Comparison of ENCODE assay signal across 8 cellular contexts in the genomic region with DNA sequence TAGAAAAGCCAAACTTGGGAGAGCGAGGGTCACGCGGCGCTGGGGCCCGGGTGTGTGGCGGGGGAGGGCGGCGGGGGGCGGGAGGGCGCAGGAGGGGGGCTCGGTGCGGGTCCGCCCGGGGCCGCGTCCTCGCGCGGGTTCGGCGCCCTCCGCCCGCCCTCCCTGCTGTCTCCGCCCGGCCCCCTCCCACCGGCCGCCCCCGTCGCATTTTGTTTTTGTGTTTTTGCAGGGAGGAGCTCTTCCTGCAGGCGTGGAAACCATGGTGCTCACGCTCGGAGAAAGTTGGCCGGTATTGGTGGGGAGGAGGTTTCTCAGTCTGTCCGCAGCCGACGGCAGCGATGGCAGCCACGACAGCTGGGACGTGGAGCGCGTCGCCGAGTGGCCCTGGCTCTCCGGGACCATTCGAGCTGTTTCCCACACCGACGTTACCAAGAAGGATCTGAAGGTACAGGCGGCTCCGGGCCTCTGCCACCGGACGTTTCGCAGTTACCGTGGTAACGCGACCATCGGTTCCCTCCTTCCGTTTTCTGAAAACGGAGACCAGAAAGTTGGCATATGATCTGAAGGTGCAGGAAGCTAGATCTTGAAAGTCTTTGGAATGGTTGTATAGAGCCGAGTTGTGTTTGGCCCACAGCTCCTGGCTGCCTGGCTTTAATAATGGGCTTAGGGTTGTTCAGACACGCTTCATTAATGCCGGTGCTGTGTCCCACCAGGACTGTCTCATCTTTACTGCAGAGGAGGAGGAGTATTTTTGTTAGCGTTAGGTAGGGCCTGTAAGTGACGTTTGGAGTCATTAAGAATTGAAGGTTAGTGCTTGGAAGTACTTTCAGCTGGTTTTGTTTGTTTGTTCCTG. TPM values are rescaled to one million over a fixed set of nuclear protein-coding genes. Genes with fewer than 3 reads are reported as not detected.
DNase-seq lines count a peak whose midpoint lies in the region; ATAC-seq and TF ChIP-seq lines count a peak whose summit lies in the region.

No MANE protein-coding gene starts in this region.

- H3K4me3 ChIP-seq in ACC112 (ENCODE audit: low read depth, low read length) (peak overlapping the region; percentile 84), SK-N-SH (ENCODE audit: low read depth in 2 of 2, low read length in 1 of 2) (peak overlapping the region; percentile 80 to 87), ovary (peak overlapping the region; percentile 68), thyroid gland (replicated peaks in 1 of 3) (peak overlapping the region; percentile 85 to 87 (median 86))

- ATAC-seq in GM18858 (IDR thresholded peaks at IDR 0.05; ENCODE audit: unreplicated experiment) = peak; percentile 4
- ATAC-seq in HG03565 (IDR thresholded peaks at IDR 0.05; ENCODE audit: unreplicated experiment) = peak; percentile 4
- ATAC-seq in activated naive CD4-positive, alpha-beta T cell treated with anti-CD3 and anti-CD28 coated beads, Interleukin-2, amount 50 U/mL, for 72 hours = peak; percentile 11

- H2AFZ ChIP-seq in ACC112 (ENCODE audit: low read length, unreplicated experiment) = peak overlapping the region; percentile 73
- H2AFZ ChIP-seq in SK-N-SH (ENCODE audit: low read depth) = no peak overlapping the region

- WGBS in SK-N-SH (ENCODE audit: low lambda C conversion rate) = 1% methylated on average over 11 of the region's 63 CpGs
- WGBS in ovary, 3 donors = 0 to 1% (median 0%) methylated on average over 40 to 63 of the region's 63 CpGs
- 0% methylated on average over 11 to 32 of the region's 63 CpGs for WGBS in thyroid gland, 2 donors

- DNase-seq in SK-N-SH (peak; percentile 76), glutamatergic neuron (peak; percentile 57), ovary (peak; percentile 50 to 72 (median 65)), thyroid gland (peak; percentile 58 to 61)
- DNase-seq in activated naive CD4-positive, alpha-beta T cell treated with anti-CD3 and anti-CD28 coated beads, Interleukin-2, amount 50 U/mL, for 72 hours (ENCODE audit: low spot score in 2 of 2) = peak; percentile 59 to 73

- H3K27me3 ChIP-seq in ACC112 (ENCODE audit: insufficient read depth, low read length) = no peaks in the 10 kb centered on the region
- no peaks in the 10 kb centered on the region for H3K27me3 ChIP-seq in SK-N-SH (ENCODE audit: insufficient read depth)
- no peaks in the 10 kb centered on the region for H3K27me3 ChIP-seq in ovary
- no peaks in the 10 kb centered on the region for H3K27me3 ChIP-seq in thyroid gland

- H3K4me2 ChIP-seq in SK-N-SH = peak overlapping the region; percentile 86

- H3K27me3 Mint-ChIP-seq in glutamatergic neuron (ENCODE audit: unreplicated experiment) = peaks cover 9% of the 10 kb centered on the region

- H3K9me3 Mint-ChIP-seq in activated naive CD4-positive, alpha-beta T cell treated with anti-CD3 and anti-CD28 coated beads, Interleukin-2, amount 50 U/mL, for 72 hours = peaks cover 10 to 18% of the 10 kb centered on the region in 2 donors
- H3K9me3 Mint-ChIP-seq in glutamatergic neuron (ENCODE audit: unreplicated experiment) = peaks cover 20% of the 10 kb centered on the region

- H3K27ac ChIP-seq in ACC112 (ENCODE audit: low read depth, low read length) (peak overlapping the region; percentile 99), SK-N-SH (ENCODE audit: low read depth in 2 of 2, low read length in 1 of 2) (peak overlapping the region; percentile 91 to 100), ovary (peak overlapping the region; percentile 93 to 97), thyroid gland (peak overlapping the region; percentile 93 to 98 (median 94))

- H3K79me2 ChIP-seq in ACC112 (ENCODE audit: control insufficient read depth, insufficient read depth, low read length, unreplicated experiment) (peaks cover 52% of the 10 kb centered on the region), SK-N-SH (ENCODE audit: insufficient read depth) (peaks cover 52% of the 10 kb centered on the region)

- peaks cover 48% of the 10 kb centered on the region for H4K20me1 ChIP-seq in SK-N-SH (ENCODE audit: insufficient read depth)

- H3K36me3 Mint-ChIP-seq in activated naive CD4-positive, alpha-beta T cell treated with anti-CD3 and anti-CD28 coated beads, Interleukin-2, amount 50 U/mL, for 72 hours = peaks cover 34 to 54% of the 10 kb centered on the region in 2 donors
- peaks cover 28% of the 10 kb centered on the region for H3K36me3 Mint-ChIP-seq in glutamatergic neuron (ENCODE audit: unreplicated experiment)

- CTCF ChIA-PET in SK-N-SH (lab: Yijun Ruan, JAX) = no interaction called here

- POLR2A ChIA-PET in SK-N-SH (lab: Yijun Ruan, JAX) = interaction anchor here (0.6 to 2.3 kb wide), 4 partner anchors 26 to 220 kb away, joined by 3 to 8 read pairs (median 4); no protein-coding TSS in a partner anchor

- peaks cover 12% of the 10 kb centered on the region for H3F3A ChIP-seq in SK-N-SH (replicated peaks; ENCODE audit: insufficient read depth)

- H3K27ac Mint-ChIP-seq in activated naive CD4-positive, alpha-beta T cell treated with anti-CD3 and anti-CD28 coated beads, Interleukin-2, amount 50 U/mL, for 72 hours = peak overlapping the region; percentile 95 to 97
- peak overlapping the region; percentile 91 for H3K27ac Mint-ChIP-seq in glutamatergic neuron (ENCODE audit: unreplicated experiment)

- TF ChIP-seq CTCF in SK-N-SH (IDR thresholded peaks at IDR 0.05) (no peak), glutamatergic neuron (IDR thresholded peaks at IDR 0.05; ENCODE audit: partially characterized antibody, unreplicated experiment) (no peak), ovary (IDR thresholded peaks at IDR 0.05) (no peak), thyroid gland (IDR thresholded peaks at IDR 0.05) (no peak)

- TF ChIP-seq EP300 in SK-N-SH (IDR thresholded peaks at IDR 0.05; ENCODE audit: borderline replicate concordance in 1 of 2, low read depth in 1 of 2, low read length in 1 of 2) = no peak
- no peak for TF ChIP-seq EP300 in ovary (IDR thresholded peaks at IDR 0.05)

- peak overlapping the region; percentile 84 for H3K9ac ChIP-seq in SK-N-SH

- TF ChIP-seq POLR2A in ovary (IDR thresholded peaks at IDR 0.05) = no peak
- TF ChIP-seq POLR2A in thyroid gland (IDR thresholded peaks at IDR 0.05) = peak in 1 of 2 donors; percentile 23

- peaks cover 19% of the 10 kb centered on the region for H3K4me1 Mint-ChIP-seq in glutamatergic neuron (ENCODE audit: low read depth, unreplicated experiment)

- peaks cover 29% of the 10 kb centered on the region for H3K36me3 ChIP-seq in ACC112 (ENCODE audit: insufficient read depth, low read length)
- H3K36me3 ChIP-seq in SK-N-SH (replicated peaks in 1 of 2; ENCODE audit: control insufficient read depth in 1 of 2, insufficient read depth in 2 of 2, low read length in 1 of 2) = peaks cover 26 to 48% of the 10 kb centered on the region in 2 experiments
- no peaks in the 10 kb centered on the region for H3K36me3 ChIP-seq in ovary
- no peaks in the 10 kb centered on the region for H3K36me3 ChIP-seq in thyroid gland

- peaks cover 25% of the 10 kb centered on the region for H3K4me1 ChIP-seq in ACC112 (ENCODE audit: control insufficient read depth, insufficient read depth, low read length, unreplicated experiment)
- H3K4me1 ChIP-seq in SK-N-SH (ENCODE audit: control insufficient read depth in 1 of 2, insufficient read depth in 2 of 2, low read depth in 1 of 2, low read length in 1 of 2) = peaks cover 13 to 25% of the 10 kb centered on the region in 2 experiments; a peak in 3 of 4 replicates
- peaks cover 12% of the 10 kb centered on the region for H3K4me1 ChIP-seq in ovary (ENCODE audit: insufficient read depth)
- peaks cover 20 to 32% of the 10 kb centered on the region in 2 donors for H3K4me1 ChIP-seq in thyroid gland

- intact Hi-C loops in ovary (cut with DNase I) = loop anchor here in 3 of 4 donors (5.0 to 10.0 kb wide), 4 partner anchors 120 to 245 kb away; partner anchors contain the start of genes CHMP3 (in 3 of the 3), RNF103 (in 2 of the 3), IMMT (in 1 of the 3) and MRPL35 (in 1 of the 3)
- intact Hi-C loops in thyroid gland (cut with DNase I) = loop anchor here (10.0 kb wide), 1 partner anchor 247 kb away; the partner anchor contains the start of genes IMMT and MRPL35

- peak overlapping the region; percentile 99 for H3K4me3 Mint-ChIP-seq in glutamatergic neuron (ENCODE audit: unreplicated experiment)

- TF ChIP-seq RAD21 in SK-N-SH (IDR thresholded peaks at IDR 0.05; ENCODE audit: low read length) = no peak

- H3K9me2 ChIP-seq in SK-N-SH = no peaks in the 10 kb centered on the region

- H3K9me3 ChIP-seq in SK-N-SH = peaks cover 17% of the 10 kb centered on the region; the same call in 1 of the 2 replicates
- no peaks in the 10 kb centered on the region for H3K9me3 ChIP-seq in ovary
- H3K9me3 ChIP-seq in thyroid gland = peaks cover 3% of the 10 kb centered on the region

TF ChIP-seq in SK-N-SH, 30 proteins besides CTCF, POLR2A, EP300 and RAD21 (continues in another document):
- no peak for TF ChIP-seq GATA2 (CRISPR knock-in tag; IDR thresholded peaks at IDR 0.05)
- TF ChIP-seq FOXM1 (IDR thresholded peaks at IDR 0.05; ENCODE audit: low read depth) = no peak
- TF ChIP-seq PBX3 (IDR thresholded peaks at IDR 0.05) = no peak
- 0 out of 2 replicates have a peak, but pooled peaks have one; percentile 24 for TF ChIP-seq MAX (IDR thresholded peaks at IDR 0.05; ENCODE audit: low read depth)
- 0 out of 2 replicates have a peak, but pooled peaks have one; percentile 13 for TF ChIP-seq SIN3A (IDR thresholded peaks at IDR 0.05; ENCODE audit: borderline replicate concordance, low read depth, low read length)
- TF ChIP-seq MXI1 (IDR thresholded peaks at IDR 0.05; ENCODE audit: low read depth, low read length) = peak; percentile 23
- 0 out of 2 replicates have a peak, but pooled peaks have one; percentile 24 for TF ChIP-seq TAF1 (IDR thresholded peaks at IDR 0.05; ENCODE audit: borderline replicate concordance, low read depth, low read length)

RNA-seq across cellular contexts. Expression of gene KDM3A, which starts 0.8 kb away (rescaled TPM):
- 13.7 and 20.4 TPM in 2 replicates for polyA plus RNA-seq in SK-N-SH (2012; rRNA removed)
- 13.4 and 14.0 TPM in 2 replicates for polyA plus RNA-seq in SK-N-SH (2012; cell fraction: cytosol; rRNA removed)
- 33.3 and 56.7 TPM in 2 replicates for polyA plus RNA-seq in SK-N-SH (2012; cell fraction: nucleus; rRNA removed)
- 100 to 1,000 TPM in 1 of 2 donors, 10 to 100 TPM in 1; 67.1 to 108 TPM for total RNA-seq in activated naive CD4-positive, alpha-beta T cell treated with anti-CD3 and anti-CD28 coated beads, Interleukin-2, amount 50 U/mL, for 72 hours
- total RNA-seq in glutamatergic neuron (ENCODE audit: unreplicated experiment) = 80.3 TPM
- 10 to 100 TPM; 31.7 to 53.0 (median 40.8) TPM for total RNA-seq in ovary
- 10 to 100 TPM; 23.3 to 58.4 TPM for polyA plus RNA-seq in ovary
- total RNA-seq in thyroid gland = 10 to 100 TPM; 39.5 to 60.9 (median 51.1) TPM

Comparison
In these comparisons a context has a peak if more than half of its experiments do, and no peak if none do; other contexts are left out.
1. Peak in every context shown above with its lines: DNase-seq, ATAC-seq, H3K4me3 ChIP-seq and H3K27ac ChIP-seq.